ENCODE assay signal across 9 cellular contexts in the genomic region with DNA sequence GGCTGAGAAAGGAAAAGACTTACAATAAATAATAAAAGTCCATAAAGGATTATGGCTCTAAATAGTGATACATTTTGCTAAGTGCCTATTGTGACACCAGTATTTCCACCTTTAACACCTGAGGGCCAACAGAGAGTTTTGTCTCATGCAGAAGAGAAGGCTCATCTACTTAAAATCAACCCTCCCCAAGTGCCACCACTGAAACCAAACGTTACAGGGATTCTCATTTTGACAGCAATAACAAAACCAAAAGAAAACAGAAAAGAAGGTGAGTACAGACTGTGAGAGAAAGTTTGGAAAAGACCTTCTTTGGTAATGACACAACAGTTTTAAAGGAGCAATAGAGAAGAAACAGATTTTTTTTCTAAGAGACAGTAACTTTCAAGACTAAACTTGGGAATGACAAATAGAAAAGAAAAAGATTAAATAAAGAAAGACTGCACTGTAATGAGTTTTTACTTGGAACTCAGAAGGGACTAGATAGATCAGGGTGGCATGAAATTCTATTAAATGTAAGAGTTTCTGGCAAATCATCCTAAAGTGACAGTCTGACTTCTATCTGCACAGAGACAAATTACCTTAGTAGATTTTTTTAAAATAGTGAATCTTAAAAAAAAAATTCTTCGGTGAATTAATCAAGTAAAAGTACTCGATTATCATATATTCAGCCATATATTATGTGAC.
DNase-seq lines count a peak whose midpoint lies in the region; ATAC-seq and TF ChIP-seq lines count a peak whose summit lies in the region.
"Had no signal": no experiment of that assay in that cellular context is flagged by ENCODE, and none has a peak within 500 bp of the region (broad histone marks: within the 10 kb centered on the region; RNA-seq: fewer than 3 reads in every experiment).

No MANE protein-coding gene starts in this region.

- H3K27ac Mint-ChIP-seq in immature natural killer cell = peak overlapping the region in 4 of 6 donors; percentile 67 to 90 (median 78)

- DNase-seq in immature natural killer cell = no peak
- DNase-seq in UCSD-AML1 (lab: John Stamatoyannopoulos, UW; ENCODE audit: unreplicated experiment) = no peak
- no peak for DNase-seq in NCI-H1417 (lab: John Stamatoyannopoulos, UW)
- DNase-seq in omental fat pad (ENCODE audit: low spot score) = no peak
- DNase-seq: NCI-H146, psoas muscle had no signal

- H3K4me1 Mint-ChIP-seq in immature natural killer cell = peaks cover 18 to 31% of the 10 kb centered on the region in 2 donors

- TF ChIP-seq CTCF in omental fat pad (IDR thresholded peaks at IDR 0.05) = no peak

- H3K4me3 Mint-ChIP-seq in immature natural killer cell = peak overlapping the region in 1 of 5 donors; percentile 46

- H3K36me3 Mint-ChIP-seq in immature natural killer cell = peaks cover 3 to 21% (median 11%) of the 10 kb centered on the region in 3 donors

- H3K9me3 Mint-ChIP-seq in immature natural killer cell = no peaks in the 10 kb centered on the region

- peak; percentile 68 for ATAC-seq in GM18868 (IDR thresholded peaks at IDR 0.05; ENCODE audit: unreplicated experiment)
- ATAC-seq in GM21528 (IDR thresholded peaks at IDR 0.05; ENCODE audit: low FRiP score, unreplicated experiment) = peak; percentile 83
- peak; percentile 86 for ATAC-seq in HG03354 (IDR thresholded peaks at IDR 0.05; ENCODE audit: poor library complexity, severe bottlenecking, unreplicated experiment)
- ATAC-seq in omental fat pad (ENCODE audit: low FRiP score) = no peak

- peaks cover 2 to 3% (median 2%) of the 10 kb centered on the region in 3 donors for H3K27me3 Mint-ChIP-seq in immature natural killer cell (ENCODE audit: low read depth in 3 of 3)
